In the genomic region with DNA sequence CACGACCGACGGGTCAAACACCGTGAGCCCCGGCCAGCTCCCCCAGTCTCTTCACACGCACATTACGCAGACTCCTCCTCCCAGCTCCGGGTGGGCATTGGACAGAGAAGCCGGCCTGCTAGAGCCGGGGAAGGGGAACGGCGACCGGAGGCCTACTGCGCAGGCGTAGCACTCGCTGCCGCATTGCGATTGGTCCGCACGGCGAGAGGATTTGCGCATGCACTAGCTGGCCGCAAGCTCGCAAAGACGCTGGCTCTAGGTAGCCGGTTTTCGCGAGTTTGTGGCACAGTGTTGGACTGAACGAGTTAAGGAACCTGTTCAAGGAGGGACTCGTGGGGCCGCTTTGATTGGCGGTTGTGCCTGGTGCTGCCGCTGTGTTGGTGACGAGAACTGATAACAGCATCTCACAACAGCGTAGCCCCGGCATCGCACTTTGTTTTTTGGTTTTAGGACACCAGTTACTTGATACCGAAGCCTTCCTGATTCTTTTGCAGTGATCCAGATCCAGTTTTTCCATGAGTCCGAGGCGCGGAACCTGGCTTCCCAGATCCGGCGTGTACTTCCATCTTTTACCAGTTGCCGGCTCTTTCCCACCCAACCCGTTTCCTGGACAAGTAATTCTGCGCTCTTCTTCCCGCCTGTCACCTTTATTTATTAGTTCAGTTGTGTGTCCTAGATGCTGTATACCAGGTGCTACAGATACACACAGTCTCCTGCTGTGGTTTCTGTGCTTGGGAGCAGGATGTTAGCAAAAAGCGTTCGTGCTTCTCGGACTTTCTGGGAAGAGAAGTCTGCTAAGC, we compare ENCODE assay signal across 1 cellular context.
TF ChIP-seq lines count a peak whose summit lies in the region.

Gene AIFM1 (minus strand): TSS at position 139 of the 800 bp plus-strand sequence. CDS start 185 bp downstream, outside the sequence.

TF ChIP-seq in GM23338, 12 proteins besides CTCF, POLR2A, EP300 and RAD21 (continued from another document):
- TF ChIP-seq ZNF462 (CRISPR knock-in tag; IDR thresholded peaks at IDR 0.05) (no peak), ZNF114 (CRISPR knock-in tag; IDR thresholded peaks at IDR 0.05) (no peak), EZH2 (IDR thresholded peaks at IDR 0.05; ENCODE audit: low read depth, unreplicated experiment) (no peak), STAT1 (IDR thresholded peaks at IDR 0.05; ENCODE audit: unreplicated experiment) (no peak), POLR2AphosphoS5 (IDR thresholded peaks at IDR 0.05; ENCODE audit: low read depth) (peak; percentile 84), ZNF331 (CRISPR knock-in tag; IDR thresholded peaks at IDR 0.05; ENCODE audit: low read depth) (no peak), JUNB (IDR thresholded peaks at IDR 0.05; ENCODE audit: unreplicated experiment) (no peak)
